Comparison of ENCODE assay signal across 13 cellular contexts in the genomic region with DNA sequence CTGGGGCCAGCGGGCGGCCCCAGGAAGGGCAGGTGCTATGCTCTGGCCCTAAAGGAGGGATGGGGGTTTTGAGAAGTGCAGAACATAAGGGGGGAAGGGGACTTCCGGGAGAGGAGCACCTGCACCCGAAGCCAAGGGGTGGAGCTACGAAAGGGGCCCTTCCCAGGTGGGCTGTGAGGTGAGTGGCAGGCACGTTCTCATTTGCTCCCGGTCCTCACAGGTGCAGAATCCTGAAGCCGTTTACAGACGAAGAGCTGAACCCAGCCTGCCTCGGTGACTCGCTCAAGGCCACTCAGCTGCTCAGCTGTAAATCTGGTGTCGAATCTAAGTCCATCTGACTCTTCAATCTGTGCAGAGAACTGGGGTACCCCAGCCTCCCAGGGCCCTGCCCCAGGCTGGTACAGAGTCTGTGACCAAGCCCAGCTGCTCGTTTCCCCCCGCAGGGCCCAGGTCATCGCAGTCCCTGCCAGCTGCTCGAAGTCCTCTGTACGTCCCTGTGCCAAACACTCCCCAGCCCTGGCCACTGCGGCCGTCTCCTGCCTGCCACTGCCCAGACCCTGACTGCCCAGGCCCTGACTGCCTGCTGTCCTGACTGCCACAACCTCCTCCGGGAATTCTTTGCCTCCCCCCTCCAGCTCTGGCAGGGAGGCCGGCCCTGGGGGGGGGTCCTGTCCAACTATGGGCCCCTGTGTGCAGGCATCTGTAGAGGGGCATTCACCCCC.
"Had no signal": no experiment of that assay in that cellular context is flagged by ENCODE, and none has a peak within 500 bp of the region (broad histone marks: within the 10 kb centered on the region; RNA-seq: fewer than 3 reads in every experiment).

No MANE protein-coding gene starts in this region.

- H3K36me3 ChIP-seq: adrenal gland, gastroesophageal sphincter, tibial nerve had no signal

- H3K27ac Mint-ChIP-seq: activated CD4-positive, alpha-beta T cell treated with anti-CD3 and anti-CD28 coated beads, Interleukin-2, amount 10 ng/mL, durations not matched to agents 7 days and 5 days; activated naive CD4-positive, alpha-beta T cell treated with anti-CD3 and anti-CD28 coated beads, Interleukin-2, amount 10 ng/mL, durations not matched to agents 7 days and 5 days; activated T-helper 17 cell treated with anti-CD3 and anti-CD28 coated beads, Interleukin-2, amount 50 U/mL, for 72 hours; dendritic cell treated with granulocyte-macrophage colony-stimulating factor and Interleukin-4, amounts not matched to agents 40 ng/mL and 50 ng/mL, for 4 days; mesothelial cell of epicardium had no signal

- H3K9me3 Mint-ChIP-seq: activated CD4-positive, alpha-beta T cell treated with anti-CD3 and anti-CD28 coated beads, Interleukin-2, amount 10 ng/mL, durations not matched to agents 7 days and 5 days; activated naive CD4-positive, alpha-beta T cell treated with anti-CD3 and anti-CD28 coated beads, Interleukin-2, amount 10 ng/mL, durations not matched to agents 7 days and 5 days; activated T-helper 17 cell treated with anti-CD3 and anti-CD28 coated beads, Interleukin-2, amount 50 U/mL, for 72 hours; dendritic cell treated with granulocyte-macrophage colony-stimulating factor and Interleukin-4, amounts not matched to agents 40 ng/mL and 50 ng/mL, for 4 days; mesothelial cell of epicardium had no signal

- H3K36me3 Mint-ChIP-seq: activated naive CD4-positive, alpha-beta T cell treated with anti-CD3 and anti-CD28 coated beads, Interleukin-2, amount 10 ng/mL, durations not matched to agents 7 days and 5 days; mesothelial cell of epicardium had no signal

- H3K9ac ChIP-seq: parathyroid adenoma had no signal

- H3K9me3 ChIP-seq: adrenal gland, gastroesophageal sphincter, tibial nerve had no signal

- H3K79me2 ChIP-seq: parathyroid adenoma had no signal

- H3K27ac ChIP-seq: adrenal gland, gastroesophageal sphincter, parathyroid adenoma, tibial nerve had no signal

- H3K4me1 Mint-ChIP-seq: activated CD4-positive, alpha-beta T cell treated with anti-CD3 and anti-CD28 coated beads, Interleukin-2, amount 10 ng/mL, durations not matched to agents 7 days and 5 days; activated naive CD4-positive, alpha-beta T cell treated with anti-CD3 and anti-CD28 coated beads, Interleukin-2, amount 10 ng/mL, durations not matched to agents 7 days and 5 days had no signal

- H3K4me3 Mint-ChIP-seq: activated CD4-positive, alpha-beta T cell treated with anti-CD3 and anti-CD28 coated beads, Interleukin-2, amount 10 ng/mL, durations not matched to agents 7 days and 5 days; activated naive CD4-positive, alpha-beta T cell treated with anti-CD3 and anti-CD28 coated beads, Interleukin-2, amount 10 ng/mL, durations not matched to agents 7 days and 5 days; activated T-helper 17 cell treated with anti-CD3 and anti-CD28 coated beads, Interleukin-2, amount 50 U/mL, for 72 hours; dendritic cell treated with granulocyte-macrophage colony-stimulating factor and Interleukin-4, amounts not matched to agents 40 ng/mL and 50 ng/mL, for 4 days; mesothelial cell of epicardium had no signal

- H3K4me1 ChIP-seq: parathyroid adenoma had no signal

- H3K27me3 ChIP-seq: adrenal gland had no signal

- DNase-seq: activated CD4-positive, alpha-beta T cell treated with anti-CD3 and anti-CD28 coated beads, Interleukin-2, amount 10 ng/mL, durations not matched to agents 7 days and 5 days; activated CD4-positive, CD25-positive, alpha-beta regulatory T cell; activated CD8-positive, alpha-beta memory T cell treated with anti-CD3 and anti-CD28 coated beads for 24 hours; activated naive CD4-positive, alpha-beta T cell treated with anti-CD3 and anti-CD28 coated beads, Interleukin-2, amount 10 ng/mL, durations not matched to agents 7 days and 5 days; islet precursor cell; small intestine had no signal

- H2AFZ ChIP-seq: parathyroid adenoma had no signal

- H3K4me3 ChIP-seq: adrenal gland, gastroesophageal sphincter, tibial nerve had no signal
